Comparison of ENCODE assay signal across 8 cellular contexts in the genomic region with DNA sequence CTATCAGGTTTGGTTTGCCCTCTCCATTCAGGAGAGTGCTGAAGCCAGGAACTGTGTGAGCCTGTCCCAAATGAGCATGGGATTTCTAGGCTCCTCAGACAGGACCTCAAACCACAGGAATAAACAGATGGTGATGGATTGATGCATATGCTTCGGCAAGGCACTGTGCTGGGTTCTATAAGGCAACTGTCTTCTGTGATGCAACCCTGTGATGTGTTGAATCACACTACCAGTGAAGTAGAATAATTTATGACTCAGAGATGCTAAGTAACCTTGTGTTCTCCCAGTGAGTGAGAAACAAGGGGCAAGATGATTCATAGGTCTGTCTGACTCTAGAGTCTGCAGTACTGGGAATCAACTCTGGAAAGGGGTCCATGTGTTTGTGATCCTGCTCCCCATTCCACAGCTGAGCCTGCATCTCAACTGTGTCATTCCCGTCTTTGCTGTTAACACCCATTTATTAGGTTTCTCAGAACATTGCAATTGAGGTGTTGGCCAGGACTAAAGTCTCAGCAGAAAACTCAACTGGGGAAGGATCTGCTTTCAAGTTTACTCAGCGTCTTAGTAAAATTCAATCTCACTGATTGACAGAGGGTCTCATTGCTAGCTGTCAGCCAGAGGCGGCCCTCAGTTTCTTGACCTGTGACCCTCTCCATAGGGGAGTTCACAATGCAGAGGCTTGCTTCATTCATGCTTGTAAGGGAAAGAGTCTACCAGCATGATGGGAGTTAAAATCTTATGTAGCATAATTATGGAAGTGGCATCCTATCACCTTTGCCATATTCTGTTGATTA.
DNase-seq lines count a peak whose midpoint lies in the region; ATAC-seq and TF ChIP-seq lines count a peak whose summit lies in the region.

No MANE protein-coding gene starts in this region.

- no peak for ATAC-seq in HG02798 (IDR thresholded peaks at IDR 0.05; ENCODE audit: poor library complexity, unreplicated experiment)
- ATAC-seq in GM18909 (IDR thresholded peaks at IDR 0.05; ENCODE audit: poor library complexity, unreplicated experiment): no peak
- ATAC-seq in GM21786 (IDR thresholded peaks at IDR 0.05; ENCODE audit: unreplicated experiment): no peak

- H3K27ac ChIP-seq in HEK293 (ENCODE audit: extremely low read depth, low read depth, low read length): 0 out of 2 replicates have a peak overlapping the region, but pooled peaks have one; percentile 16
- peak overlapping the region; percentile 26 for H3K27ac ChIP-seq in endodermal cell (ENCODE audit: low read depth, low read length)

- H3K4me1 Mint-ChIP-seq in endodermal cell: peaks cover 10% of the 10 kb centered on the region

- no peak overlapping the region for H3K4me3 Mint-ChIP-seq in endodermal cell

- 83 to 87% methylated on average over 4 of the region's 4 CpGs for WGBS in endodermal cell (ENCODE audit: insufficient coverage in 1 of 2, insufficient read length in 1 of 2), 2 experiments

- peaks cover 4% of the 10 kb centered on the region for H3K27me3 Mint-ChIP-seq in endodermal cell (ENCODE audit: insufficient read depth)

- no peaks in the 10 kb centered on the region for H3K9me3 Mint-ChIP-seq in endodermal cell

- POLR2A ChIA-PET in HEK293 (lab: Yijun Ruan, JAX): no interaction called here

- H3K4me1 ChIP-seq in HEK293 (ENCODE audit: control insufficient read depth, insufficient read depth, low read length) (no peaks in the 10 kb centered on the region), endodermal cell (ENCODE audit: control insufficient read depth, insufficient read depth, low read length) (peaks cover 16% of the 10 kb centered on the region)

- no peaks in the 10 kb centered on the region for H3K36me3 Mint-ChIP-seq in endodermal cell (ENCODE audit: low read depth)

- H3K4me3 ChIP-seq in HEK293 (ENCODE audit: low read depth, low read length): no peak overlapping the region
- H3K4me3 ChIP-seq in endodermal cell (ENCODE audit: low read length): peak overlapping the region; percentile 3

- H3K9me3 ChIP-seq in HEK293 (ENCODE audit: control insufficient read depth, insufficient read depth, low read depth, low read length) (no peaks in the 10 kb centered on the region), endodermal cell (ENCODE audit: control insufficient read depth, low read length) (no peaks in the 10 kb centered on the region)

- peak; percentile 99 for DNase-seq in RPMI7951 (ENCODE audit: low read depth)
- DNase-seq in endodermal cell: no peak
- peak; percentile 20 to 26 for DNase-seq in stimulated activated CD4-positive, alpha-beta T cell treated with anti-CD3 and anti-CD28 coated beads, Interleukin-15, amount 100 ng/mL, for 48 hours (ENCODE audit: low read depth in 2 of 2)
- no peak for DNase-seq in activated gamma-delta T cell treated with Interleukin-2 at 50 U/mL for 16 hours

- H3K36me3 ChIP-seq in HEK293 (ENCODE audit: control insufficient read depth in 2 of 2, insufficient read depth in 1 of 2, low read length in 2 of 2): no peaks in the 10 kb centered on the region
- no peaks in the 10 kb centered on the region for H3K36me3 ChIP-seq in endodermal cell (ENCODE audit: control insufficient read depth, insufficient read depth, low read length)

- CTCF ChIA-PET in HEK293 (lab: Yijun Ruan, JAX): interaction anchor here (0.7 kb wide), 1 partner anchor 999 kb away, joined by 3 read pairs; no protein-coding TSS in a partner anchor

- no peak overlapping the region for H3K9ac ChIP-seq in endodermal cell (ENCODE audit: extremely low read depth, low read length, poor library complexity, severe bottlenecking)

- no peak overlapping the region for H3K27ac Mint-ChIP-seq in endodermal cell

- no peaks in the 10 kb centered on the region for H3K27me3 ChIP-seq in endodermal cell (ENCODE audit: control insufficient read depth, insufficient read depth, low read length, poor library complexity, severe bottlenecking)

- TF ChIP-seq CTCF in HEK293 (tag by site-specific recombination; IDR thresholded peaks at IDR 0.05) (no peak), endodermal cell (conservative IDR thresholded peaks at IDR 0.05) (no peak)

TF ChIP-seq in HEK293, 187 proteins besides CTCF, POLR2A, EP300 and RAD21 (continues in another document):
- TF ChIP-seq ZNF692 (tag by site-specific recombination; IDR thresholded peaks at IDR 0.05): peak; percentile 49
- TF ChIP-seq ZBTB10 (tag by site-specific recombination; IDR thresholded peaks at IDR 0.05): no peak
- no peak for TF ChIP-seq SCRT1 (tag by site-specific recombination; IDR thresholded peaks at IDR 0.05; ENCODE audit: borderline replicate concordance)
- peak; percentile 38; the same call in 1 of the 2 replicates for TF ChIP-seq SP7 (tag by site-specific recombination; IDR thresholded peaks at IDR 0.05)
- TF ChIP-seq ZNF664 (tag by site-specific recombination; IDR thresholded peaks at IDR 0.05): no peak
- TF ChIP-seq ZNF133 (tag by site-specific recombination; IDR thresholded peaks at IDR 0.05): no peak
- no peak for TF ChIP-seq ZNF311 (tag by site-specific recombination; IDR thresholded peaks at IDR 0.05; ENCODE audit: borderline replicate concordance)
- TF ChIP-seq ZNF792 (tag by site-specific recombination; IDR thresholded peaks at IDR 0.05): peak; percentile 92
- no peak for TF ChIP-seq ZNF548 (tag by site-specific recombination; IDR thresholded peaks at IDR 0.05)
- TF ChIP-seq ZNF335 (tag by site-specific recombination; conservative IDR thresholded peaks at IDR 0.05): peak; percentile 80
- peak; percentile 24 for TF ChIP-seq ZNF398 (tag by site-specific recombination; IDR thresholded peaks at IDR 0.05)

Comparison
In these comparisons a context has a peak if more than half of its experiments do, and no peak if none do; other contexts are left out.
1. DNase-seq: peak in RPMI7951 (single experiment) and stimulated activated CD4-positive, alpha-beta T cell treated with anti-CD3 and anti-CD28 coated beads, Interleukin-15, amount 100 ng/mL, for 48 hours (2 of 2); none in endodermal cell (single experiment) and activated gamma-delta T cell treated with Interleukin-2 at 50 U/mL for 16 hours (single experiment).